ENCODE assay signal across 8 cellular contexts in genomic region chr19:47600246-47601179, GRCh38. TPM values are rescaled to one million over a fixed set of nuclear protein-coding genes. Genes with fewer than 3 reads are reported as not detected.
DNase-seq lines count a peak whose midpoint lies in the region; ATAC-seq lines count a peak whose summit lies in the region.

No MANE protein-coding gene starts in this region.

- H3K27me3 Mint-ChIP-seq in effector memory CD8-positive, alpha-beta T cell: no peaks in the 10 kb centered on the region
- H3K27me3 Mint-ChIP-seq in memory B cell: peaks cover 17% of the 10 kb centered on the region

- H3K36me3 Mint-ChIP-seq in effector memory CD8-positive, alpha-beta T cell (ENCODE audit: insufficient read depth): peaks cover 19% of the 10 kb centered on the region
- no peaks in the 10 kb centered on the region for H3K36me3 Mint-ChIP-seq in memory B cell

- H3K27ac Mint-ChIP-seq in effector memory CD8-positive, alpha-beta T cell: peak overlapping the region; percentile 83 to 93
- peak overlapping the region; percentile 57 for H3K27ac Mint-ChIP-seq in memory B cell

- peak; percentile 100 for DNase-seq in COLO829 (ENCODE audit: low spot score)
- peak; percentile 100 for DNase-seq in HT-29 (ENCODE audit: low spot score)
- DNase-seq in NK-92 treated with Interleukin-12 subunit alpha and Interleukin-12 subunit beta, amount 100 ng/mL, for 24 hours (lab: John Stamatoyannopoulos, UW): peak; percentile 99
- peak; percentile 99 for DNase-seq in activated CD8-positive, alpha-beta memory T cell treated with anti-CD3 and anti-CD28 coated beads for 4 hours (ENCODE audit: low read depth in 2 of 2)
- DNase-seq in effector memory CD8-positive, alpha-beta T cell: peak; percentile 96 to 98 (median 97)
- DNase-seq in memory B cell (ENCODE audit: low spot score in 2 of 2): peak; percentile 87 to 96
- peak; percentile 99 for DNase-seq in stimulated activated CD8-positive, alpha-beta memory T cell treated with anti-CD3 and anti-CD28 coated beads, Interleukin-12 subunit alpha, Interleukin-12 subunit beta, amount 100 ng/mL, for 1 hour (ENCODE audit: low read depth)

- H3K9me3 Mint-ChIP-seq in effector memory CD8-positive, alpha-beta T cell: no peaks in the 10 kb centered on the region
- no peaks in the 10 kb centered on the region for H3K9me3 Mint-ChIP-seq in memory B cell

- peak; percentile 91 for ATAC-seq in GM21360 (IDR thresholded peaks at IDR 0.05; ENCODE audit: unreplicated experiment)
- peak; percentile 96 for ATAC-seq in effector memory CD8-positive, alpha-beta T cell (replicated peaks)
- ATAC-seq in memory B cell (ENCODE audit: low read depth): peak; percentile 93

- H3K4me3 Mint-ChIP-seq in effector memory CD8-positive, alpha-beta T cell: peak overlapping the region; percentile 84 to 85
- peak overlapping the region; percentile 88 for H3K4me3 Mint-ChIP-seq in memory B cell

- peaks cover 18 to 27% of the 10 kb centered on the region in 2 donors for H3K4me1 Mint-ChIP-seq in effector memory CD8-positive, alpha-beta T cell (ENCODE audit: low read depth in 2 of 2)
- H3K4me1 Mint-ChIP-seq in memory B cell: peaks cover 7% of the 10 kb centered on the region

RNA-seq across cellular contexts. Expression of gene BICRA, which starts 8.4 kb away (rescaled TPM):
- 2.6 and 5.2 TPM in 2 replicates for total RNA-seq in HT-29 (2014; rRNA removed; shearing (Covaris generic))

RNA-seq across cellular contexts. Expression of gene ZNF541, which starts 27.6 kb away (rescaled TPM):
- not detected in 2 replicates for total RNA-seq in HT-29 (2014; rRNA removed; shearing (Covaris generic))

Comparison
In these comparisons a context has a peak if more than half of its experiments do, and no peak if none do; other contexts are left out.
1. Peak in every context shown above with its lines: DNase-seq and ATAC-seq.